1 cellular context compared by ENCODE assay signal in the genomic region with DNA sequence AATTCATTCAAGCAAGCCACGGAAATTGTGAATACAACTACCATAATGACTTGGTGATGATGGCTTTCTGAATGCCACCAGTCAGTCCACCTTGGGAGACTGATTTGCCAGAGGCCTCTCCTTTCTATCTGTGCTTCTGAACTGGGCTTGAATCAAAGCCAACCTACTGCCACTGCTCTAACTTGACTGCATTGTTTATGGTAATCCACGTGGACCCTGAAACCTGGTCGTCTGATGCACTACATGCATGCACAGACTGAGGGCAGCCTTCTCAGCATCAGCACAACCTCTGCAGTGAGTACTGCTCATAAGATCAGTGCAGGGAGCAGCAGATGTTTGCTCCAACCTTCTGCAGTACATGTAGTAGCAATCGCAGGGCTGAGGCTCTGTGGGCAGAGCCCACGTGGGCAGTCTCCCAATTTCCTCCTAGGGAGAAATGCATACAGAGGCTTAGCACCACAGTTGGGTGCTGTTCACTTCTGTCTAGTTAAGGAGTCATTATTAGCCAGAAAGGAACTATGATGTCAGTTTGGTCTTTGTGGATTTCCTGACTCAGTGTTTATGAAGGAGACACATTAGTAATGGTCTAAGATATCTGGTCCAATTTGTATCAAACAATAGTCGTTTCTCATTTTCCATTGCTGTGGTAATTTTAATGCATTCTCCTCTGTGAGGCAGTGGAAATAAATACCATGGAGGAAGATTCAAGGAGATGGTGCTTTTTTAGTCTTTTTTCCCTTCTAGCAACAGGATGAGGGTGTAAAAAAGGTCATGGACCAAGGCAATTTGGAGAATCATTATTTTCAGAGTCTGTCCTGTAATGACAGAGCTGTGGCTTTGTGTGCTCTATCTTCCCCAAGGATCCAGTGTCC.
A peak's percentile ranks its signal among the peaks of the same experiment; 100 is the strongest.
TF ChIP-seq lines count a peak whose summit lies in the region.

No MANE protein-coding gene starts in this region.

TF ChIP-seq in GM12878, 131 proteins besides CTCF, POLR2A, EP300 and RAD21 (continued from another document):
- TF ChIP-seq, protein P1, sequence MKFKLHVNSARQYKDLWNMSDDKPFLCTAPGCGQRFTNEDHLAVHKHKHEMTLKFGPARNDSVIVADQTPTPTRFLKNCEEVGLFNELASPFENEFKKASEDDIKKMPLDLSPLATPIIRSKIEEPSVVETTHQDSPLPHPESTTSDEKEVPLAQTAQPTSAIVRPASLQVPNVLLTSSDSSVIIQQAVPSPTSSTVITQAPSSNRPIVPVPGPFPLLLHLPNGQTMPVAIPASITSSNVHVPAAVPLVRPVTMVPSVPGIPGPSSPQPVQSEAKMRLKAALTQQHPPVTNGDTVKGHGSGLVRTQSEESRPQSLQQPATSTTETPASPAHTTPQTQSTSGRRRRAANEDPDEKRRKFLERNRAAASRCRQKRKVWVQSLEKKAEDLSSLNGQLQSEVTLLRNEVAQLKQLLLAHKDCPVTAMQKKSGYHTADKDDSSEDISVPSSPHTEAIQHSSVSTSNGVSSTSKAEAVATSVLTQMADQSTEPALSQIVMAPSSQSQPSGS (IDR thresholded peaks at IDR 0.05; ENCODE audit: low read length): peak; percentile 16; the same call in 1 of the 2 replicates
- peak; percentile 63; the same call in 1 of the 2 replicates for TF ChIP-seq CREM (IDR thresholded peaks at IDR 0.05; ENCODE audit: low read depth)
- 0 out of 2 replicates have a peak, but pooled peaks have one; percentile 34 for TF ChIP-seq MEF2A (IDR thresholded peaks at IDR 0.05; ENCODE audit: insufficient read depth, low read depth, low read length)
- 0 out of 2 replicates have a peak, but pooled peaks have one; percentile 33 for TF ChIP-seq IRF4 (IDR thresholded peaks at IDR 0.05; ENCODE audit: low read depth, low read length)
- TF ChIP-seq YY1 (IDR thresholded peaks at IDR 0.05; ENCODE audit: low read depth, low read length): 0 out of 2 replicates have a peak, but pooled peaks have one; percentile 29
- TF ChIP-seq STAT3 (IDR thresholded peaks at IDR 0.05; ENCODE audit: low read depth, low read length): no peak
- TF ChIP-seq CBFB (IDR thresholded peaks at IDR 0.05; ENCODE audit: low read depth): peak; percentile 20; the same call in 1 of the 2 replicates
- TF ChIP-seq POU2F2 (IDR thresholded peaks at IDR 0.05; ENCODE audit: borderline replicate concordance, low read depth, low read length): peak; percentile 83; the same call in 1 of the 3 replicates
- TF ChIP-seq POLR2AphosphoS2 (IDR thresholded peaks at IDR 0.05; ENCODE audit: low read depth, low read length): no peak
- TF ChIP-seq PML (IDR thresholded peaks at IDR 0.05; ENCODE audit: low read length): peak; percentile 74; the same call in 1 of the 2 replicates
- TF ChIP-seq CREB1 (IDR thresholded peaks at IDR 0.05; ENCODE audit: low read depth): 0 out of 2 replicates have a peak, but pooled peaks have one; percentile 8
- TF ChIP-seq ETV6 (conservative IDR thresholded peaks at IDR 0.05 in 1 of 2, IDR thresholded peaks at IDR 0.05 in 1 of 2; ENCODE audit: borderline replicate concordance in 1 of 2, low read depth in 1 of 2): peak in 1 of 2 experiments; percentile 72; a peak in 1 of 4 replicates
- no peak for TF ChIP-seq BACH1 (IDR thresholded peaks at IDR 0.05; ENCODE audit: borderline replicate concordance)
- TF ChIP-seq IKZF1 (conservative IDR thresholded peaks at IDR 0.05): no peak; the same call in 1 of the 2 replicates
- TF ChIP-seq SREBF2 (IDR thresholded peaks at IDR 0.05; ENCODE audit: low read length): no peak
- no peak for TF ChIP-seq ZBTB4 (CRISPR knock-in tag; IDR thresholded peaks at IDR 0.05)
- no peak for TF ChIP-seq MYC (IDR thresholded peaks at IDR 0.05; ENCODE audit: insufficient read depth, insufficient read length, insufficient replicate concordance, low read length, severe bottlenecking)
- no peak for TF ChIP-seq TCF12 (IDR thresholded peaks at IDR 0.05; ENCODE audit: low read depth, low read length)
- peak; percentile 55; the same call in 1 of the 2 replicates for TF ChIP-seq FOXM1 (IDR thresholded peaks at IDR 0.05; ENCODE audit: low read depth, low read length)
- 0 out of 2 replicates have a peak, but pooled peaks have one; percentile 22 for TF ChIP-seq TAF1 (IDR thresholded peaks at IDR 0.05; ENCODE audit: borderline replicate concordance, low read depth, low read length)
- TF ChIP-seq EED (IDR thresholded peaks at IDR 0.05; ENCODE audit: low read depth): peak; percentile 64
- TF ChIP-seq, protein P2, sequence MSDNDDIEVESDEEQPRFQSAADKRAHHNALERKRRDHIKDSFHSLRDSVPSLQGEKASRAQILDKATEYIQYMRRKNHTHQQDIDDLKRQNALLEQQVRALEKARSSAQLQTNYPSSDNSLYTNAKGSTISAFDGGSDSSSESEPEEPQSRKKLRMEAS (IDR thresholded peaks at IDR 0.05; ENCODE audit: low read depth, low read length): peak; percentile 38; the same call in 1 of the 2 replicates
- no peak for TF ChIP-seq HDGF (IDR thresholded peaks at IDR 0.05)
- no peak for TF ChIP-seq RB1 (IDR thresholded peaks at IDR 0.05; ENCODE audit: borderline replicate concordance)
- no peak for TF ChIP-seq CHD1 (IDR thresholded peaks at IDR 0.05; ENCODE audit: low read depth, low read length)
- peak; percentile 75 for TF ChIP-seq RUNX3 (IDR thresholded peaks at IDR 0.05; ENCODE audit: low read length)
- no peak for TF ChIP-seq TCF7 (IDR thresholded peaks at IDR 0.05; ENCODE audit: borderline replicate concordance)
- TF ChIP-seq STAT1 (conservative IDR thresholded peaks at IDR 0.05): 0 out of 2 replicates have a peak, but pooled peaks have one; percentile 23
